In genomic region chr11:61966673-61967176, GRCh38 we compare ENCODE assay signal across 9 cellular contexts. TPM values are rescaled to one million over a fixed set of nuclear protein-coding genes. Genes with fewer than 3 reads are reported as not detected.
DNase-seq lines count a peak whose midpoint lies in the region; FAIRE-seq and TF ChIP-seq lines count a peak whose summit lies in the region.
"Had no signal": no experiment of that assay in that cellular context is flagged by ENCODE, and none has a peak within 500 bp of the region (broad histone marks: within the 10 kb centered on the region; RNA-seq: fewer than 3 reads in every experiment).

No MANE protein-coding gene starts in this region.

- H2BK5ac ChIP-seq in mesenchymal stem cell (ENCODE audit: low read depth, low read length, poor library complexity, severe bottlenecking) = no peak overlapping the region

- H3K4me2 ChIP-seq in mesenchymal stem cell (ENCODE audit: low read length, poor library complexity, severe bottlenecking) = peak overlapping the region; percentile 64

- no peak overlapping the region for H2BK12ac ChIP-seq in mesenchymal stem cell (ENCODE audit: low read length in 2 of 2)

- peaks cover 8% of the 10 kb centered on the region for H3K79me1 ChIP-seq in mesenchymal stem cell (replicated peaks; ENCODE audit: low read length, poor library complexity, severe bottlenecking)

- H3K18ac ChIP-seq in mesenchymal stem cell (ENCODE audit: low read depth in 1 of 2, low read length in 2 of 2) = peak overlapping the region; percentile 57 to 87

- peak overlapping the region; percentile 32 to 41 for H3K4ac ChIP-seq in mesenchymal stem cell (ENCODE audit: low read depth in 1 of 2, low read length in 2 of 2)

- H3K4me3 ChIP-seq in bronchial epithelial cell (ENCODE audit: low read depth, low read length) (peak overlapping the region; percentile 81), mesenchymal stem cell (ENCODE audit: insufficient read depth in 1 of 2, low read depth in 1 of 2, low read length in 2 of 2) (peak overlapping the region; percentile 86 to 90)

- peak overlapping the region; percentile 99 for H3K9ac ChIP-seq in mesenchymal stem cell (ENCODE audit: low read length)

- no peak overlapping the region for H4K91ac ChIP-seq in mesenchymal stem cell (ENCODE audit: low read length)

- H3K36me3 ChIP-seq in bronchial epithelial cell (ENCODE audit: control insufficient read depth, insufficient read depth, low read length) (peaks cover 11% of the 10 kb centered on the region), mesenchymal stem cell (ENCODE audit: control insufficient read depth in 1 of 2, insufficient read depth in 2 of 2, low read depth in 1 of 2, low read length in 2 of 2) (peaks cover 15 to 35% of the 10 kb centered on the region in 2 experiments)

- TF ChIP-seq CTCF in bronchial epithelial cell (IDR thresholded peaks at IDR 0.05; ENCODE audit: insufficient read depth, low read length, severe bottlenecking) = no peak
- TF ChIP-seq CTCF in GM20000 (IDR thresholded peaks at IDR 0.05; ENCODE audit: extremely low read depth, missing control alignments) = no peak

- peak overlapping the region; percentile 9 for H4K8ac ChIP-seq in mesenchymal stem cell (ENCODE audit: low read length)

- no peaks in the 10 kb centered on the region for H3K27me3 ChIP-seq in bronchial epithelial cell (ENCODE audit: control insufficient read depth, insufficient read depth, low read length)
- H3K27me3 ChIP-seq in mesenchymal stem cell (ENCODE audit: control insufficient read depth in 1 of 2, insufficient read depth in 1 of 2, low read length in 2 of 2) = no peaks in the 10 kb centered on the region

- WGBS in mesenchymal stem cell = under 1% methylated on average over 20 of the region's 20 CpGs

- H2BK120ac ChIP-seq in mesenchymal stem cell (ENCODE audit: low read depth, low read length) = no peak overlapping the region

- DNase-seq in NCI-H2029 (lab: John Stamatoyannopoulos, UW) (peak; percentile 24), NCI-H2029 treated with DMSO at 0.1 percent for 48 hours (lab: John Stamatoyannopoulos, UW) (no peak), RPMI7951 (ENCODE audit: low read depth) (peak; percentile 87), bronchial epithelial cell (ENCODE audit: low read depth) (no peak), mesenchymal stem cell (peak; percentile 58), hepatic stellate cell (ENCODE audit: low spot score) (no peak), GM20000 (ENCODE audit: low spot score) (no peak)

- H3K14ac ChIP-seq in mesenchymal stem cell (ENCODE audit: low read length in 2 of 2) = peak overlapping the region in 1 of 2 experiments; percentile 91

- H3K27ac ChIP-seq in mesenchymal stem cell (ENCODE audit: low read length, poor library complexity, severe bottlenecking) (peak overlapping the region; percentile 79), temporal lobe (ENCODE audit: low read depth, low read length) (peak overlapping the region; percentile 100)

- H3K4me1 ChIP-seq in mesenchymal stem cell (ENCODE audit: control insufficient read depth, insufficient read depth, low read depth, low read length) = peaks cover 32% of the 10 kb centered on the region

- no peak overlapping the region for H3K23ac ChIP-seq in mesenchymal stem cell (ENCODE audit: low read length in 2 of 2)

- FAIRE-seq in bronchial epithelial cell (lab: Jason Lieb, UNC) = no peak
- FAIRE-seq: G401.6 had no signal

- no peaks in the 10 kb centered on the region for H3K9me3 ChIP-seq in mesenchymal stem cell (ENCODE audit: control insufficient read depth, low read length)

- no peak overlapping the region for H2BK15ac ChIP-seq in mesenchymal stem cell (ENCODE audit: low read depth, poor library complexity, severe bottlenecking)

- H2AFZ ChIP-seq in mesenchymal stem cell (ENCODE audit: low read depth, low read length) = no peak overlapping the region

- H2AK5ac ChIP-seq in mesenchymal stem cell (ENCODE audit: low read length, severe bottlenecking) = no peak overlapping the region

RNA-seq across cellular contexts. Expression of gene FTH1, which starts 0.7 kb away (rescaled TPM):
- 726 and 869 TPM in 2 replicates for total RNA-seq in RPMI7951 (2014; rRNA removed; shearing (Covaris generic))
- 1,010 and 1,591 TPM in 2 replicates for total RNA-seq in bronchial epithelial cell
- polyA plus RNA-seq in mesenchymal stem cell (2013, experiment 1 of 2) = 3,841 TPM
- polyA plus RNA-seq in mesenchymal stem cell (2013, experiment 2 of 2) = 3,893 TPM
- total RNA-seq in temporal lobe = 649 TPM

RNA-seq across cellular contexts. Expression of gene BEST1, which starts 16.6 kb away (rescaled TPM):
- total RNA-seq in RPMI7951 (2014; rRNA removed; shearing (Covaris generic)) = 0.10 and 0.12 TPM in 2 replicates
- total RNA-seq in bronchial epithelial cell (3.7 and 5.2 TPM in 2 replicates), temporal lobe (0.49 TPM)
- 2.9 TPM for polyA plus RNA-seq in mesenchymal stem cell (2013, experiment 1 of 2)
- polyA plus RNA-seq in mesenchymal stem cell (2013, experiment 2 of 2) = 2.6 TPM

RNA-seq across cellular contexts. Expression of gene RAB3IL1, which starts 49.4 kb away (rescaled TPM):
- 0.84 and 1.7 TPM in 2 replicates for total RNA-seq in RPMI7951 (2014; rRNA removed; shearing (Covaris generic))
- total RNA-seq in bronchial epithelial cell = 0.90 and 1.1 TPM in 2 replicates
- 10.9 TPM for polyA plus RNA-seq in mesenchymal stem cell (2013, experiment 1 of 2)
- polyA plus RNA-seq in mesenchymal stem cell (2013, experiment 2 of 2) = 10.4 TPM
- total RNA-seq in temporal lobe = 3.7 TPM

Comparison
In these comparisons a context has a peak if more than half of its experiments do, and no peak if none do; other contexts are left out.
1. DNase-seq: peak in NCI-H2029 (single experiment), RPMI7951 (single experiment) and mesenchymal stem cell (single experiment); none in NCI-H2029 treated with DMSO at 0.1 percent for 48 hours (single experiment), bronchial epithelial cell (single experiment), hepatic stellate cell (single experiment) and GM20000 (single experiment).